Comparison of ENCODE assay signal across 1 cellular context in the genomic region with DNA sequence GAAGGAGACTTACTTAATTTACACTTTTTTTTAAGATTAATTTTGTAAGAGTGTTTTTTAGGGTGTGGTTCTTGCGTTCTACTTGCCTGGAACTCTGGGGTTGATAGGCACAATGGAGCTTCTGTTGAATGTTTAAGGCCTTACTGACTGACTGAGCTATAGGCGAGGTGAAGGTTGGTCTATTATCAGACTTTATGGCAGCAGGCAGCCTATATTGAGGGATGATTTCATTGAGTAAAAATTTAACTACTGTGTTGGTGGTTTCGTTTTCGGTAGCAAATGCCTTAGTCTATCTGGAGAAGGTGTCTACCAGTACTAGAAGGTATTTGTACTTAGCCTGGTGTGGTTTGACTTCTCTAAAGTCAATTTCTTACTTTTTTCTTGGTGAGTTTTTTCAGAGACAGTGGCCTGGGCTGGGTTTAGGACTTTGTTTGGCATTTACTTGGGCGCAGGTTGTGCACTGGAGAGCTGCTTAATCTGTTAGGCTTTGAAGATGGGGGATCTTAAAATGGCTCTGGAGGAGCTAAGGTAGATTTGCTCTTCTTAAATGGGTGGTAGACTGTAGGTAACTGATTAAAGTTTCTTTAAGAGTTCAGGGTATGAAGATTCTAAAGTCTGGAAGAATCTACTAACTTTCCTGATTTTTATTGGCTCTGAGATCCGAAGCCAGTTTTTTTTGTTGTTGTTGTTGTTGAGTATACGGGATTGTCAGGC.
TF ChIP-seq lines count a peak whose summit lies in the region.

No MANE protein-coding gene starts in this region.

TF ChIP-seq in GM12878, 131 proteins besides CTCF, POLR2A, EP300 and RAD21:
- peak; percentile 39; the same call in 1 of the 2 replicates for TF ChIP-seq RELB (IDR thresholded peaks at IDR 0.05; ENCODE audit: low read depth)
- TF ChIP-seq NBN (IDR thresholded peaks at IDR 0.05), result 0 out of 2 replicates have a peak, but pooled peaks have one; percentile 43
- peak; percentile 86 for TF ChIP-seq ATF7 (IDR thresholded peaks at IDR 0.05; ENCODE audit: low read depth)
